ENCODE assay signal across 8 cellular contexts in the genomic region with DNA sequence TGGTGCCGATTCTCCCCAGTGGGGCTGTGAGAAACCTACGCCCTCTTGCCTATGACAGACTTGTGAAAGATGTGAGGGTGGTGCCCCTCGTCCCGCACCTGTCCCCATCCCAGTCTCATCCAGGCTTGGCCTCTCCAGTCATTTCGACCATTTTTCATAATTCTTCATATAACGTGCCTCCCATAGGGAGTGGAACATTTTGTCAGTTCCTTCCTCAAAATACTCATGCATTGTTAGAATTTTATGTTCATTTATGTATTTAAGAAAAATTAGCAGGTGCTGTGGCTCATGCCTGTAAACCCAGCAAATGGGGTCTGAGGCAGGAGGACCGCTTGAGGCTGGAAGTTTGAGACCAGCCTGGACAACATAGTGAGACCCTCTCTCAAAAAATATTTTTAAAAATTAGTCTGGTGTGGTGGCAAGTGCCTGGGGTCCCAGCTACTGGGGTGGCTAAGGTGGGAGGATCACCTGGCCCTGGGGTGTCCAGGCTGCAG. TPM values are rescaled to one million over a fixed set of nuclear protein-coding genes. Genes with fewer than 3 reads are reported as not detected.
A peak's percentile ranks its signal among the peaks of the same experiment; 100 is the strongest.
DNase-seq lines count a peak whose midpoint lies in the region; ATAC-seq and TF ChIP-seq lines count a peak whose summit lies in the region.

No MANE protein-coding gene starts in this region.

- no peak for TF ChIP-seq POLR2A in sigmoid colon (IDR thresholded peaks at IDR 0.05)

- no peak for TF ChIP-seq EP300 in sigmoid colon (IDR thresholded peaks at IDR 0.05)

- intact Hi-C loops in PC-9 (cut with micrococcal nuclease; ENCODE audit: unreplicated experiment) = no loop called here
- intact Hi-C loops in sigmoid colon (cut with DNase I) = no loop called here

- DNase-seq in PC-9 = no peak
- DNase-seq in epithelial cell of esophagus (ENCODE audit: low read depth) = no peak
- no peak for DNase-seq in sigmoid colon
- no peak for DNase-seq in DMS79 (lab: John Stamatoyannopoulos, UW)
- no peak for DNase-seq in 8988T
- no peak for DNase-seq in NCI-H146 treated with DMSO at 0.1 percent for 48 hours (lab: John Stamatoyannopoulos, UW; ENCODE audit: unreplicated experiment)

- no TSS peak for BruUV-seq in PC-9 (replicated peaks; lab: Mats Ljungman, UMichigan)

- no peaks in the 10 kb centered on the region for H3K27me3 ChIP-seq in PC-9 (ENCODE audit: insufficient read depth, low read depth)
- H3K27me3 ChIP-seq in sigmoid colon = no peaks in the 10 kb centered on the region

- H3K79me2 ChIP-seq in PC-9 (ENCODE audit: low read depth) = peaks cover 9% of the 10 kb centered on the region

- ATAC-seq in HG03039 (IDR thresholded peaks at IDR 0.05; ENCODE audit: unreplicated experiment) = no peak

- H2AFZ ChIP-seq in PC-9 = peak overlapping the region; percentile 87

- no peaks in the 10 kb centered on the region for H3K9me2 ChIP-seq in PC-9 (ENCODE audit: insufficient read depth)

- H4K20me1 ChIP-seq in PC-9 (ENCODE audit: insufficient read depth) = no peaks in the 10 kb centered on the region

- 59 to 69% methylated on average over 7 of the region's 7 CpGs for WGBS in sigmoid colon, 2 donors

- POLR2A ChIA-PET in PC-9 (lab: Charles Lee; ENCODE audit: unreplicated experiment) = no interaction called here

- H3K9ac ChIP-seq in ES-I3 (ENCODE audit: low read depth, low read length) = peak overlapping the region; percentile 19; the same call in 1 of the 2 replicates

- peaks cover 8% of the 10 kb centered on the region for H3K36me3 ChIP-seq in ES-I3 (ENCODE audit: insufficient read depth, low read length)
- H3K36me3 ChIP-seq in PC-9 (ENCODE audit: low read depth) = no peaks in the 10 kb centered on the region
- peaks cover 0 to 28% (median 0%) of the 10 kb centered on the region in 4 donors for H3K36me3 ChIP-seq in sigmoid colon

- H3K27ac ChIP-seq in PC-9 (0 out of 2 replicates have a peak overlapping the region, but pooled peaks have one; percentile 30), sigmoid colon (peak overlapping the region; percentile 78 to 86 (median 84))

- CTCF ChIA-PET in PC-9 (lab: Charles Lee) = no interaction called here

- peaks cover 5% of the 10 kb centered on the region; the same call in 1 of the 2 replicates for H3F3A ChIP-seq in PC-9 (ENCODE audit: insufficient read depth, low read depth)

- H3K4me3 ChIP-seq in PC-9 = peak overlapping the region; percentile 72; the same call in 1 of the 2 replicates
- H3K4me3 ChIP-seq in epithelial cell of esophagus (ENCODE audit: low read length) = peak overlapping the region; percentile 94
- H3K4me3 ChIP-seq in sigmoid colon = peak overlapping the region in 3 of 4 donors; percentile 9 to 62 (median 22)

- no peaks in the 10 kb centered on the region for H3K4me1 ChIP-seq in ES-I3 (ENCODE audit: insufficient read depth, low read length)
- H3K4me1 ChIP-seq in PC-9 (replicated peaks; ENCODE audit: insufficient read depth) = no peaks in the 10 kb centered on the region
- H3K4me1 ChIP-seq in sigmoid colon = peaks cover 0 to 9% (median 5%) of the 10 kb centered on the region in 4 donors

- H3K4me2 ChIP-seq in PC-9 = peak overlapping the region; percentile 85

- TF ChIP-seq CTCF in PC-9 (conservative IDR thresholded peaks at IDR 0.05) = no peak
- no peak for TF ChIP-seq CTCF in epithelial cell of esophagus (IDR thresholded peaks at IDR 0.05; ENCODE audit: insufficient read depth, low read depth, low read length, missing control alignments)
- no peak for TF ChIP-seq CTCF in sigmoid colon (IDR thresholded peaks at IDR 0.05)

- H3K9me3 ChIP-seq in ES-I3 (ENCODE audit: control insufficient read depth, insufficient read depth, low read length) (peaks cover 4% of the 10 kb centered on the region; the same call in 1 of the 2 replicates), PC-9 (ENCODE audit: insufficient read depth, low read depth) (no peaks in the 10 kb centered on the region), sigmoid colon (peaks cover 0 to 5% (median 2%) of the 10 kb centered on the region in 4 donors)

RNA-seq across cellular contexts. Expression of a gene that starts 0.8 kb away (rescaled TPM):
- total RNA-seq in PC-9 (2021) (21.1 and 29.1 TPM in 2 replicates), sigmoid colon (10 to 100 TPM; 13.8 to 30.0 (median 23.2) TPM)
- 10 to 100 TPM; 26.4 to 34.9 (median 26.6) TPM for polyA plus RNA-seq in sigmoid colon

RNA-seq across cellular contexts. Expression of a gene that starts 19.7 kb away (rescaled TPM):
- total RNA-seq in PC-9 (2021) = 26.5 and 29.2 TPM in 2 replicates
- under 1 TPM in 2 of 4 donors, not detected in 2; 0.28 to 0.71 TPM for total RNA-seq in sigmoid colon
- polyA plus RNA-seq in sigmoid colon = 10 to 100 TPM in 2 of 3 donors, 1 to 10 TPM in 1; 7.2 to 19.5 (median 13.6) TPM

RNA-seq across cellular contexts. Expression of a gene that starts 42.8 kb away (rescaled TPM):
- total RNA-seq in PC-9 (2021) (3.1 and 10.7 TPM in 2 replicates), sigmoid colon (10 to 100 TPM; 13.7 to 23.5 (median 18.9) TPM)
- 10 to 100 TPM in 2 of 3 donors, 1 to 10 TPM in 1; 9.0 to 32.2 (median 14.8) TPM for polyA plus RNA-seq in sigmoid colon

RNA-seq across cellular contexts. Expression of a gene that starts 44.6 kb away (rescaled TPM):
- total RNA-seq in PC-9 (2021) (4.9 and 5.7 TPM in 2 replicates), sigmoid colon (1 to 10 TPM; 5.2 to 6.9 (median 5.4) TPM)
- polyA plus RNA-seq in sigmoid colon = 10 to 100 TPM in 1 of 3 donors, 1 to 10 TPM in 2; 4.2 to 13.8 (median 7.9) TPM

Comparison
In these comparisons a context has a peak if more than half of its experiments do, and no peak if none do; other contexts are left out.
1. H3K4me3 ChIP-seq: peak in every context shown above with its lines; median percentile 94 in epithelial cell of esophagus; 72 in PC-9; 22 in sigmoid colon.
2. RNA of a gene that starts 19.7 kb away (total RNA-seq): 26.5 to 29.2 TPM in PC-9; 0.28 to 0.71 TPM in sigmoid colon; every median in the first group is over 10 times any median in the second.